In genomic region chr3:88912294-88913014, GRCh38 we compare ENCODE assay signal across 21 cellular contexts.
DNase-seq lines count a peak whose midpoint lies in the region; ATAC-seq and TF ChIP-seq lines count a peak whose summit lies in the region.
"Had no signal": no experiment of that assay in that cellular context is flagged by ENCODE, and none has a peak within 500 bp of the region (broad histone marks: within the 10 kb centered on the region; RNA-seq: fewer than 3 reads in every experiment).

No MANE protein-coding gene starts in this region.

- no peaks in the 10 kb centered on the region for H3K27me3 Mint-ChIP-seq in chondrocyte (ENCODE audit: low read depth)
- H3K27me3 Mint-ChIP-seq: activated CD4-positive, alpha-beta T cell treated with anti-CD3 and anti-CD28 coated beads for 36 hours; B cell had no signal

- H4K8ac ChIP-seq in neuronal stem cell (ENCODE audit: low read depth, low read length), result no peak overlapping the region

- no peak for ATAC-seq in right lobe of liver
- ATAC-seq: activated CD4-positive, alpha-beta T cell treated with anti-CD3 and anti-CD28 coated beads for 36 hours had no signal

- H3K4me3 ChIP-seq in HAP-1 (no peak overlapping the region), neuronal stem cell (ENCODE audit: low read length in 2 of 2) (no peak overlapping the region), right lobe of liver (no peak overlapping the region), stomach (no peak overlapping the region)
- H3K4me3 ChIP-seq: GM23248, tibial nerve had no signal

- TF ChIP-seq EP300 in stomach (IDR thresholded peaks at IDR 0.05), result no peak

- no peak overlapping the region for H3K9ac ChIP-seq in neuronal stem cell (ENCODE audit: low read depth, low read length, poor library complexity)
- H3K9ac ChIP-seq: GM23248 had no signal

- H3K4me3 Mint-ChIP-seq in chondrocyte (ENCODE audit: unreplicated experiment), result no peak overlapping the region
- H3K4me3 Mint-ChIP-seq: activated CD4-positive, alpha-beta T cell treated with anti-CD3 and anti-CD28 coated beads for 36 hours; B cell had no signal

- no peak overlapping the region for H2BK120ac ChIP-seq in neuronal stem cell (ENCODE audit: low read depth, low read length)

- no peak overlapping the region for H3K14ac ChIP-seq in neuronal stem cell (ENCODE audit: low read length)

- no peaks in the 10 kb centered on the region for H3K4me1 Mint-ChIP-seq in chondrocyte (ENCODE audit: low read depth)
- H3K4me1 Mint-ChIP-seq: activated CD4-positive, alpha-beta T cell treated with anti-CD3 and anti-CD28 coated beads for 36 hours; B cell had no signal

- no peak overlapping the region for H2AK5ac ChIP-seq in neuronal stem cell (ENCODE audit: low read depth, low read length)

- H3K4me1 ChIP-seq in HAP-1 (peaks cover 19% of the 10 kb centered on the region), neuronal stem cell (ENCODE audit: control insufficient read depth in 2 of 2, insufficient read depth in 1 of 2, low read depth in 1 of 2, low read length in 2 of 2) (peaks cover 3 to 20% of the 10 kb centered on the region in 2 donors), right lobe of liver (no peaks in the 10 kb centered on the region), stomach (no peaks in the 10 kb centered on the region)

- no peaks in the 10 kb centered on the region for H3K36me3 ChIP-seq in HAP-1 (replicated peaks)
- no peaks in the 10 kb centered on the region for H3K36me3 ChIP-seq in neuronal stem cell (replicated peaks in 1 of 2; ENCODE audit: control insufficient read depth in 2 of 2, insufficient read depth in 2 of 2, low read length in 2 of 2)
- no peaks in the 10 kb centered on the region for H3K36me3 ChIP-seq in right lobe of liver
- H3K36me3 ChIP-seq in stomach, result no peaks in the 10 kb centered on the region
- H3K36me3 ChIP-seq: neutrophil, tibial nerve had no signal

- H3K27me3 ChIP-seq in HAP-1 (ENCODE audit: low read depth), result no peaks in the 10 kb centered on the region
- H3K27me3 ChIP-seq in neuronal stem cell (ENCODE audit: control insufficient read depth in 3 of 3, insufficient read depth in 3 of 3, low read depth in 1 of 3, low read length in 3 of 3), result no peaks in the 10 kb centered on the region
- no peaks in the 10 kb centered on the region for H3K27me3 ChIP-seq in right lobe of liver
- H3K27me3 ChIP-seq in stomach, result no peaks in the 10 kb centered on the region
- H3K27me3 ChIP-seq: neutrophil, tibial nerve had no signal

- no peak overlapping the region for H3K18ac ChIP-seq in neuronal stem cell (ENCODE audit: low read length)

- H2BK12ac ChIP-seq in neuronal stem cell (ENCODE audit: low read length), result no peak overlapping the region

- H3K79me1 ChIP-seq in neuronal stem cell (ENCODE audit: low read depth, low read length), result no peaks in the 10 kb centered on the region

- peak overlapping the region; percentile 32 for H2AFZ ChIP-seq in neuronal stem cell (ENCODE audit: low read length)
- H2AFZ ChIP-seq: GM23248 had no signal

- H3K27ac Mint-ChIP-seq in chondrocyte (ENCODE audit: unreplicated experiment), result no peak overlapping the region
- H3K27ac Mint-ChIP-seq: activated CD4-positive, alpha-beta T cell treated with anti-CD3 and anti-CD28 coated beads for 36 hours; B cell had no signal

- peak overlapping the region; percentile 0 for H3K4me2 ChIP-seq in neuronal stem cell (ENCODE audit: insufficient read depth, low read length, poor library complexity, severe bottlenecking)

- no CpG with 5 or more reads among the region's 3 CpGs for WGBS in neuronal stem cell (ENCODE audit: extremely low coverage in 2 of 2, insufficient read length in 2 of 2, insufficient replicate concordance in 1 of 2), 2 donors
- WGBS in right lobe of liver (ENCODE audit: insufficient coverage, low coverage, low lambda C conversion rate, missing lambda C conversion rate), result 38% methylated on average over 3 of the region's 3 CpGs
- WGBS in stomach, 5 donors, result 59 to 71% (median 67%) methylated on average over 3 of the region's 3 CpGs

- H3K23ac ChIP-seq in neuronal stem cell (ENCODE audit: low read depth, low read length, poor library complexity), result no peak overlapping the region

- H4K91ac ChIP-seq in neuronal stem cell (ENCODE audit: low read depth, low read length, poor library complexity), result no peak overlapping the region

- peak; percentile 87 to 99 for DNase-seq in HAP-1 (ENCODE audit: low spot score in 2 of 2)
- DNase-seq in astrocyte of the hippocampus (ENCODE audit: low read depth, low spot score), result peak; percentile 48
- peak; percentile 58 for DNase-seq in iPS DF 4.7 (ENCODE audit: extremely low read depth, low spot score)
- peak; percentile 90 for DNase-seq in neuronal stem cell (ENCODE audit: low spot score)
- no peak for DNase-seq in right lobe of liver
- no peak for DNase-seq in NCI-H2081 (lab: John Stamatoyannopoulos, UW)
- no peak for DNase-seq in chondrocyte (ENCODE audit: low spot score)
- no peak for DNase-seq in stomach
- DNase-seq: activated CD4-positive, alpha-beta T cell treated with anti-CD3 and anti-CD28 coated beads for 36 hours; activated CD8-positive, alpha-beta memory T cell treated with anti-CD3 and anti-CD28 coated beads, Interleukin-2, amount 50 U/mL, for 4 hours; dermis blood vessel endothelial cell; GDM1; GM23248; mesenchymal stem cell; NCI-H187 treated with DMSO at 0.1 percent for 48 hours; NCI-H510A treated with DMSO at 0.1 percent for 48 hours; SIG-M5; stimulated activated CD4-positive, alpha-beta T cell treated with anti-CD3 and anti-CD28 coated beads, Interleukin-4, amount 100 ng/mL, for 4 hours had no signal

- intact Hi-C loops in right lobe of liver (cut with DNase I), result no loop called here
- intact Hi-C loops in stomach (cut with DNase I; ENCODE audit: low total_unique reads), result no loop called here

- H2BK5ac ChIP-seq in neuronal stem cell (ENCODE audit: low read length), result no peak overlapping the region

- TF ChIP-seq CTCF in right lobe of liver (IDR thresholded peaks at IDR 0.05) (no peak), chondrocyte (IDR thresholded peaks at IDR 0.05) (no peak), stomach (IDR thresholded peaks at IDR 0.05) (no peak)

- no peak overlapping the region for H3K4ac ChIP-seq in neuronal stem cell (ENCODE audit: low read length)

- H3K27ac ChIP-seq in neuronal stem cell (replicated peaks; ENCODE audit: low read length), result peak overlapping the region; percentile 98
- no peak overlapping the region for H3K27ac ChIP-seq in right lobe of liver
- H3K27ac ChIP-seq in stomach, result no peak overlapping the region
- H3K27ac ChIP-seq: GM23248, neutrophil had no signal

- no peak overlapping the region for H2BK15ac ChIP-seq in neuronal stem cell (ENCODE audit: low read length)

- in situ Hi-C loops in HAP-1 (cut with MboI; ENCODE audit: low sequenced_read_pairs), result no loop called here

- H3K9me3 ChIP-seq in HAP-1 (no peaks in the 10 kb centered on the region), neuronal stem cell (replicated peaks in 1 of 2; ENCODE audit: control insufficient read depth in 2 of 2, insufficient read depth in 1 of 2, low read depth in 1 of 2, low read length in 2 of 2) (no peaks in the 10 kb centered on the region), right lobe of liver (no peaks in the 10 kb centered on the region), stomach (no peaks in the 10 kb centered on the region)
- H3K9me3 ChIP-seq: neutrophil, tibial nerve had no signal

- TF ChIP-seq POLR2A in right lobe of liver (IDR thresholded peaks at IDR 0.05), result no peak
- TF ChIP-seq POLR2A in stomach (IDR thresholded peaks at IDR 0.05), result no peak

- no peaks in the 10 kb centered on the region for H3K9me3 Mint-ChIP-seq in chondrocyte (ENCODE audit: low read depth)

- no peaks in the 10 kb centered on the region for H3K36me3 Mint-ChIP-seq in chondrocyte (ENCODE audit: low read depth)

Comparison
In these comparisons a context has a peak if more than half of its experiments do, and no peak if none do; other contexts are left out.
1. DNase-seq: peak in HAP-1 (2 of 2), astrocyte of the hippocampus (single experiment), iPS DF 4.7 (single experiment) and neuronal stem cell (single experiment); none in right lobe of liver (0 of 3), NCI-H2081 (0 of 2), chondrocyte (single experiment) and stomach (single experiment).